ENCODE assay signal across 33 cellular contexts in the genomic region with DNA sequence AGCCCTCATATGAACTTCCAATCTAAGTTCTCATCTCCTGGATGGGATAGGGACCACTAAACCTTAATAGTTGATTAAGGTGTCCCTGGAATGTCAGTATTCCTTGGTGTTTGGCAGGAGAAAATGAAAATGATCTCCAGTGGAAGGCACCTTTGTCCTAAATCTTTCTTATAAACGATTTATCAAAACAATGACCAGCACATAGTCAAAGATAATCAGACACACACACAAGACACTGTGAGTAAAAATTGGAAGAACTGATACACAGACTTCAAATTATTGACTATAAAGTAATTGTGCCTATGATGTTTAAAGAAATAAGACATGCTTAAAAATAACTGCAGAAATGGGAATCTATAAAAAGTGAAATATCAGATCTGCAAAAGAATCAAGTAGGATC.
"Had no signal": no experiment of that assay in that cellular context is flagged by ENCODE, and none has a peak within 500 bp of the region (broad histone marks: within the 10 kb centered on the region; RNA-seq: fewer than 3 reads in every experiment).

No MANE protein-coding gene starts in this region.

- H3K4me3 Mint-ChIP-seq: activated B cell treated with CpG ODN at 0.5 μM for 24 hours; activated CD4-positive, alpha-beta memory T cell treated with anti-CD3 and anti-CD28 coated beads for 36 hours; activated CD4-positive, alpha-beta T cell treated with anti-CD3 and anti-CD28 coated beads, Interleukin-2, amount 10 ng/mL, durations not matched to agents 24 days and 14 days; activated CD8-positive, alpha-beta T cell treated with anti-CD3 and anti-CD28 coated beads for 36 hours; activated naive CD4-positive, alpha-beta T cell treated with anti-CD3 and anti-CD28 coated beads for 36 hours; activated naive CD8-positive, alpha-beta T cell treated with anti-CD3 and anti-CD28 coated beads for 36 hours; activated T-cell treated with anti-CD3 and anti-CD28 coated beads, Interleukin-2, amount 50 U/mL, for 4 hours; activated T-cell treated with anti-CD3 and anti-CD28 coated beads, Interleukin-2, amount 50 U/mL, for 72 hours; activated T-helper 1 cell treated with anti-CD3 and anti-CD28 coated beads, Interleukin-12 subunit alpha, Interleukin-12 subunit beta, Interleukin-2, Interleukin-4 antibody, amounts not matched to agents 30 ng/mL and 10 ng/mL and 1 ng/mL, durations not matched to agents 14 hours and 24 hours and 36 hours; activated T-helper 17 cell treated with anti-CD3 and anti-CD28 coated beads, Interleukin-2, amount 50 U/mL, for 72 hours; T-cell; T-helper 1 cell treated with Interleukin-12 subunit alpha and Interleukin-12 subunit beta and Interleukin-4 antibody, amounts not matched to agents 30 μg/mL and 1 μg/mL, for 36 hours; T-helper 2 cell treated with Interferon-gamma antibody and Interleukin-4, amounts not matched to agents 5 μg/mL and 100 μg/mL, for 36 hours had no signal

- H3K27me3 ChIP-seq: body of pancreas, breast epithelium had no signal

- H3K36me3 Mint-ChIP-seq: activated naive CD8-positive, alpha-beta T cell treated with anti-CD3 and anti-CD28 coated beads for 36 hours had no signal

- H3K27ac ChIP-seq: body of pancreas, brain microvascular endothelial cell, breast epithelium, VCaP had no signal

- H3K4me1 Mint-ChIP-seq: activated B cell treated with CpG ODN at 0.5 μM for 24 hours had no signal

- H3K9me3 ChIP-seq: body of pancreas had no signal

- H3K36me3 ChIP-seq: brain microvascular endothelial cell, breast epithelium had no signal

- DNase-seq: activated B cell treated with CpG ODN at 0.5 μM for 24 hours; activated CD4-positive, alpha-beta memory T cell treated with anti-CD3 and anti-CD28 coated beads for 36 hours; activated CD4-positive, alpha-beta T cell treated with anti-CD3 and anti-CD28 coated beads for 4 hours; activated CD4-positive, alpha-beta T cell treated with anti-CD3 and anti-CD28 coated beads, Interleukin-2, amount 10 ng/mL, durations not matched to agents 24 days and 14 days; activated CD4-positive, alpha-beta T cell treated with anti-CD3 and anti-CD28 coated beads, Interleukin-2, amount 50 U/mL, for 1 hour; activated CD4-positive, alpha-beta T cell treated with anti-CD3 and anti-CD28 coated beads, Interleukin-2, amount 50 U/mL, for 4 hours; activated CD4-positive, CD25-positive, alpha-beta regulatory T cell treated with anti-CD3 and anti-CD28 coated beads, Interleukin-2, amount 50 U/mL, for 72 hours; activated CD8-positive, alpha-beta memory T cell treated with anti-CD3 and anti-CD28 coated beads, Interleukin-2, amount 50 U/mL, for 4 hours; activated CD8-positive, alpha-beta T cell treated with anti-CD3 and anti-CD28 coated beads for 36 hours; activated effector memory CD4-positive, alpha-beta T cell treated with anti-CD3 and anti-CD28 coated beads, Interleukin-2, amount 50 U/mL, for 16 hours; activated gamma-delta T cell treated with Interleukin-2 at 50 U/mL for 16 hours; activated naive CD4-positive, alpha-beta T cell; activated naive CD4-positive, alpha-beta T cell treated with anti-CD3 and anti-CD28 coated beads for 36 hours; activated naive CD4-positive, alpha-beta T cell treated with anti-CD3 and anti-CD28 coated beads, Interleukin-2, amount 50 U/mL, for 16 hours; activated naive CD8-positive, alpha-beta T cell treated with anti-CD3 and anti-CD28 coated beads for 36 hours; activated T-cell treated with anti-CD3 and anti-CD28 coated beads for 4 hours; activated T-cell treated with anti-CD3 and anti-CD28 coated beads, Interleukin-2, amount 50 U/mL, for 1 hour; activated T-cell treated with anti-CD3 and anti-CD28 coated beads, Interleukin-2, amount 50 U/mL, for 4 hours; activated T-cell treated with anti-CD3 and anti-CD28 coated beads, Interleukin-2, amount 50 U/mL, for 72 hours; aorta; body of pancreas; brain microvascular endothelial cell; central memory CD4-positive, alpha-beta T cell; T-cell; T-helper 2 cell; T-helper 9 cell had no signal

- H3K27ac Mint-ChIP-seq: activated B cell treated with CpG ODN at 0.5 μM for 24 hours; activated CD4-positive, alpha-beta memory T cell treated with anti-CD3 and anti-CD28 coated beads for 36 hours; activated CD4-positive, alpha-beta T cell treated with anti-CD3 and anti-CD28 coated beads, Interleukin-2, amount 10 ng/mL, durations not matched to agents 24 days and 14 days; activated CD8-positive, alpha-beta T cell treated with anti-CD3 and anti-CD28 coated beads for 36 hours; activated naive CD4-positive, alpha-beta T cell treated with anti-CD3 and anti-CD28 coated beads for 36 hours; activated naive CD4-positive, alpha-beta T cell treated with anti-CD3 and anti-CD28 coated beads, Interleukin-2, amount 50 U/mL, for 72 hours; activated naive CD8-positive, alpha-beta T cell treated with anti-CD3 and anti-CD28 coated beads for 36 hours; activated T-cell treated with anti-CD3 and anti-CD28 coated beads, Interleukin-2, amount 50 U/mL, for 72 hours; activated T-helper 1 cell treated with anti-CD3 and anti-CD28 coated beads, Interleukin-12 subunit alpha, Interleukin-12 subunit beta, Interleukin-2, Interleukin-4 antibody, amounts not matched to agents 30 ng/mL and 10 ng/mL and 1 ng/mL, durations not matched to agents 14 hours and 24 hours and 36 hours; activated T-helper 17 cell treated with anti-CD3 and anti-CD28 coated beads, Interleukin-2, amount 50 U/mL, for 72 hours; T-cell; T-helper 2 cell treated with Interferon-gamma antibody and Interleukin-4, amounts not matched to agents 5 μg/mL and 100 μg/mL, for 36 hours had no signal

- H3K4me3 ChIP-seq: body of pancreas, breast epithelium had no signal
